In genomic region chr11:66843776-66844495, GRCh38 we compare ENCODE assay signal across 8 cellular contexts. TPM values are rescaled to one million over a fixed set of nuclear protein-coding genes. Genes with fewer than 3 reads are reported as not detected.
DNase-seq lines count a peak whose midpoint lies in the region; ATAC-seq and TF ChIP-seq lines count a peak whose summit lies in the region.

No MANE protein-coding gene starts in this region.

- DNase-seq in activated naive CD4-positive, alpha-beta T cell treated with anti-CD3 and anti-CD28 coated beads, Interleukin-2, amount 10 ng/mL, durations not matched to agents 7 days and 5 days, result no peak
- no peak for DNase-seq in activated naive CD4-positive, alpha-beta T cell treated with anti-CD3 and anti-CD28 coated beads, Interleukin-2, amount 50 U/mL, for 16 hours
- DNase-seq in adrenal gland (peak in 5 of 7 donors; percentile 16 to 70 (median 39)), right lobe of liver (peak in 1 of 3 donors; percentile 15), transverse colon (no peak), SW 1271 (lab: John Stamatoyannopoulos, UW) (no peak)

- TF ChIP-seq EP300 in transverse colon (IDR thresholded peaks at IDR 0.05; ENCODE audit: low read depth), result no peak

- H3K4me1 ChIP-seq in adrenal gland (replicated peaks in 1 of 2) (peaks cover 25 to 45% of the 10 kb centered on the region in 2 donors), right lobe of liver (peaks cover 0 to 27% (median 3%) of the 10 kb centered on the region in 4 donors), transverse colon (peaks cover 18 to 39% (median 24%) of the 10 kb centered on the region in 4 donors)

- CTCF ChIA-PET in activated naive CD4-positive, alpha-beta T cell treated with anti-CD3 and anti-CD28 coated beads, Interleukin-2, amount 10 ng/mL, durations not matched to agents 7 days and 5 days (lab: Charles Lee), result interaction anchor here (1.0 to 2.6 kb wide), 4 partner anchors 8 to 166 kb away, joined by 4 to 9 read pairs (median 6); partner anchors contain the start of gene RBM4B

- TF ChIP-seq CTCF in adrenal gland (IDR thresholded peaks at IDR 0.05), result no peak
- TF ChIP-seq CTCF in right lobe of liver (IDR thresholded peaks at IDR 0.05), result no peak
- TF ChIP-seq CTCF in transverse colon (IDR thresholded peaks at IDR 0.05), result no peak

- intact Hi-C loops in adrenal gland (cut with DNase I) (no loop called here), right lobe of liver (cut with DNase I) (no loop called here), transverse colon (cut with DNase I; ENCODE audit: low total_unique reads) (no loop called here)

- H3K9me3 ChIP-seq in adrenal gland (replicated peaks in 1 of 3) (no peaks in the 10 kb centered on the region), right lobe of liver (no peaks in the 10 kb centered on the region), transverse colon (no peaks in the 10 kb centered on the region)

- H3K27ac ChIP-seq in adrenal gland, result peak overlapping the region; percentile 91 to 99 (median 99)
- H3K27ac ChIP-seq in right lobe of liver, result peak overlapping the region; percentile 77 to 98 (median 90)
- H3K27ac ChIP-seq in transverse colon, result peak overlapping the region; percentile 97 to 99 (median 99)

- TF ChIP-seq POLR2A in adrenal gland (IDR thresholded peaks at IDR 0.05), result no peak
- no peak for TF ChIP-seq POLR2A in right lobe of liver (IDR thresholded peaks at IDR 0.05)
- no peak for TF ChIP-seq POLR2A in transverse colon (IDR thresholded peaks at IDR 0.05)

- ATAC-seq in right lobe of liver (peak; percentile 3 to 15 (median 4)), HG03280 (IDR thresholded peaks at IDR 0.05; ENCODE audit: unreplicated experiment) (no peak), GM19397 (IDR thresholded peaks at IDR 0.05; ENCODE audit: unreplicated experiment) (no peak)

- H3K27ac Mint-ChIP-seq in activated naive CD4-positive, alpha-beta T cell treated with anti-CD3 and anti-CD28 coated beads, Interleukin-2, amount 10 ng/mL, durations not matched to agents 7 days and 5 days, result peak overlapping the region; percentile 96

- H3K27me3 ChIP-seq in adrenal gland, result no peaks in the 10 kb centered on the region
- H3K27me3 ChIP-seq in right lobe of liver, result no peaks in the 10 kb centered on the region
- H3K27me3 ChIP-seq in transverse colon, result no peaks in the 10 kb centered on the region

- H3K4me3 Mint-ChIP-seq in activated naive CD4-positive, alpha-beta T cell treated with anti-CD3 and anti-CD28 coated beads, Interleukin-2, amount 10 ng/mL, durations not matched to agents 7 days and 5 days, result peak overlapping the region; percentile 84

- H3K4me1 Mint-ChIP-seq in activated naive CD4-positive, alpha-beta T cell treated with anti-CD3 and anti-CD28 coated beads, Interleukin-2, amount 10 ng/mL, durations not matched to agents 7 days and 5 days, result peaks cover 50% of the 10 kb centered on the region

- peak overlapping the region; percentile 69 to 100 (median 91) for H3K4me3 ChIP-seq in adrenal gland
- H3K4me3 ChIP-seq in right lobe of liver, result peak overlapping the region; percentile 84 to 95 (median 94)
- H3K4me3 ChIP-seq in transverse colon, result peak overlapping the region; percentile 64 to 98 (median 91)

- in situ Hi-C loops in transverse colon (cut with MboI; ENCODE audit: low pct_ligation_motif_present in 1 of 4, low pct_unique_long_range_greater_than_20kb in 1 of 4, low sequenced_read_pairs in 3 of 4), result loop anchor here in 2 of 4 donors (25.0 kb wide), 2 partner anchors 282 to 432 kb away; partner anchors contain the start of genes CTSF (in 1 of the 2) and NPAS4 (in 1 of the 2)

- H3K36me3 Mint-ChIP-seq in activated naive CD4-positive, alpha-beta T cell treated with anti-CD3 and anti-CD28 coated beads, Interleukin-2, amount 10 ng/mL, durations not matched to agents 7 days and 5 days, result peaks cover 18% of the 10 kb centered on the region

- 12 to 35% (median 15%) methylated on average over 8 to 16 of the region's 16 CpGs for WGBS in adrenal gland, 4 donors
- WGBS in right lobe of liver (ENCODE audit: insufficient coverage, low coverage, low lambda C conversion rate, missing lambda C conversion rate), result 8% methylated on average over 12 of the region's 16 CpGs
- WGBS in transverse colon (ENCODE audit: low coverage in 1 of 2), 2 donors, result 15% methylated on average over 16 of the region's 16 CpGs; no CpG with 5 or more reads in 1 of the 2 donors

- H3K27me3 Mint-ChIP-seq in activated naive CD4-positive, alpha-beta T cell treated with anti-CD3 and anti-CD28 coated beads, Interleukin-2, amount 10 ng/mL, durations not matched to agents 7 days and 5 days, result no peaks in the 10 kb centered on the region

- H3K36me3 ChIP-seq in adrenal gland (replicated peaks in 1 of 2) (peaks cover 0 to 36% of the 10 kb centered on the region in 2 donors), right lobe of liver (peaks cover 0 to 17% (median 8%) of the 10 kb centered on the region in 4 donors), transverse colon (no peaks in the 10 kb centered on the region)

- no peaks in the 10 kb centered on the region for H3K9me3 Mint-ChIP-seq in activated naive CD4-positive, alpha-beta T cell treated with anti-CD3 and anti-CD28 coated beads, Interleukin-2, amount 10 ng/mL, durations not matched to agents 7 days and 5 days

RNA-seq across cellular contexts. Expression of gene RCE1, which starts 0.7 kb away (rescaled TPM):
- total RNA-seq in adrenal gland (10 to 100 TPM; 12.5 to 24.8 (median 19.4) TPM), right lobe of liver (1 to 10 TPM; 3.1 to 7.7 (median 4.5) TPM), transverse colon (10 to 100 TPM; 14.5 to 40.3 (median 37.4) TPM)
- 10 to 100 TPM in 2 of 3 donors, 1 to 10 TPM in 1; 5.2 to 19.5 (median 16.5) TPM for polyA plus RNA-seq in adrenal gland

RNA-seq across cellular contexts. Expression of gene LRFN4, which starts 12.9 kb away (rescaled TPM):
- total RNA-seq in adrenal gland (10 to 100 TPM in 7 of 8 donors, 1 to 10 TPM in 1; 9.4 to 25.6 (median 17.0) TPM), right lobe of liver (1 to 10 TPM in 3 of 6 experiments, under 1 TPM in 3; 0.48 to 4.7 (median 1.1) TPM), transverse colon (10 to 100 TPM; 14.3 to 52.3 (median 22.6) TPM)
- polyA plus RNA-seq in adrenal gland, result 10 to 100 TPM in 2 of 3 donors, under 1 TPM in 1; 0.24 to 74.3 (median 17.1) TPM

Comparison
In these comparisons a context has a peak if more than half of its experiments do, and no peak if none do; other contexts are left out.
1. DNase-seq: peak in adrenal gland (5 of 7); none in activated naive CD4-positive, alpha-beta T cell treated with anti-CD3 and anti-CD28 coated beads, Interleukin-2, amount 10 ng/mL, durations not matched to agents 7 days and 5 days (single experiment), activated naive CD4-positive, alpha-beta T cell treated with anti-CD3 and anti-CD28 coated beads, Interleukin-2, amount 50 U/mL, for 16 hours (single experiment), transverse colon (single experiment) and SW 1271 (0 of 2).
2. ATAC-seq: peak in right lobe of liver (4 of 4); none in HG03280 (single experiment) and GM19397 (single experiment).
3. Peak in every context shown above with its lines, with median percentiles within 50 percentile points of each other: H3K27ac ChIP-seq and H3K4me3 ChIP-seq.